In genomic region chr3:185511711-185512110, GRCh38 we compare ENCODE assay signal across 10 cellular contexts. TPM values are rescaled to one million over a fixed set of nuclear protein-coding genes. Genes with fewer than 3 reads are reported as not detected.
"Had no signal": no experiment of that assay in that cellular context is flagged by ENCODE, and none has a peak within 500 bp of the region (broad histone marks: within the 10 kb centered on the region; RNA-seq: fewer than 3 reads in every experiment).

No MANE protein-coding gene starts in this region.

- H2AFZ ChIP-seq: GM23338 had no signal

- ATAC-seq: GM23338, HCT116, K562 had no signal

- H3K4me1 ChIP-seq: HAP-1 had no signal

- FAIRE-seq: H1, K562 had no signal

- H3K4me2 ChIP-seq: GM23338 had no signal

- H3K4me3 ChIP-seq: GM23338, HAP-1, K562 had no signal

- DNase-seq: H7, HFFc6, IMR-90, KG1 had no signal

- H3K9me3 ChIP-seq: HAP-1 had no signal

- H3K36me3 ChIP-seq: HAP-1 had no signal

- H3K27ac ChIP-seq: HL-60 had no signal

RNA-seq across cellular contexts. Expression of gene LIPH, which starts 40.7 kb away (rescaled TPM):
- total RNA-seq: H1 had no signal
